Comparison of ENCODE assay signal across 1 cellular context in genomic region chr12:120292661-120293531, GRCh38.
A peak's percentile ranks its signal among the peaks of the same experiment; 100 is the strongest.
TF ChIP-seq lines count a peak whose summit lies in the region.

Gene RNU4-1 (minus strand): TSS chr12:120293237.

TF ChIP-seq in HepG2, 621 proteins besides CTCF, POLR2A, EP300 and RAD21 (continued from another document and continues in another):
- TF ChIP-seq ZBTB34 (CRISPR knock-in tag; IDR thresholded peaks at IDR 0.05) (0 out of 2 replicates have a peak, but pooled peaks have one; percentile 42), ZNF180 (CRISPR knock-in tag; IDR thresholded peaks at IDR 0.05; ENCODE audit: borderline replicate concordance, low read depth) (peak; percentile 8; the same call in 1 of the 2 replicates), KMT2A (CRISPR knock-in tag; IDR thresholded peaks at IDR 0.05) (peak; percentile 63; the same call in 1 of the 2 replicates), CERS6 (CRISPR knock-in tag; IDR thresholded peaks at IDR 0.05) (no peak), ZBTB21 (CRISPR knock-in tag; IDR thresholded peaks at IDR 0.05) (0 out of 2 replicates have a peak, but pooled peaks have one; percentile 33), CHCHD3 (CRISPR knock-in tag; IDR thresholded peaks at IDR 0.05) (no peak), ZNF407 (CRISPR knock-in tag; IDR thresholded peaks at IDR 0.05; ENCODE audit: not compliant biosample characterization) (no peak), ZNF788 (CRISPR knock-in tag; IDR thresholded peaks at IDR 0.05; ENCODE audit: borderline replicate concordance) (peak; percentile 85; the same call in 1 of the 2 replicates), ZNF333 (CRISPR knock-in tag; IDR thresholded peaks at IDR 0.05; ENCODE audit: borderline replicate concordance) (no peak), ATRX (CRISPR knock-in tag; IDR thresholded peaks at IDR 0.05; ENCODE audit: borderline replicate concordance) (no peak), GPBP1L1 (CRISPR knock-in tag; IDR thresholded peaks at IDR 0.05) (no peak), EZH2 (conservative IDR thresholded peaks at IDR 0.05; ENCODE audit: low read depth, low read length) (no peak), ZNF709 (CRISPR knock-in tag; IDR thresholded peaks at IDR 0.05) (no peak), CENPT (CRISPR knock-in tag; IDR thresholded peaks at IDR 0.05; ENCODE audit: low read depth) (0 out of 2 replicates have a peak, but pooled peaks have one; percentile 46), ZEB1 (IDR thresholded peaks at IDR 0.05; ENCODE audit: insufficient replicate concordance, low read depth) (peak; percentile 56), SRF (IDR thresholded peaks at IDR 0.05; ENCODE audit: low read depth, low read length) (no peak), ISX (CRISPR knock-in tag; conservative IDR thresholded peaks at IDR 0.05) (no peak), SIX4 (CRISPR knock-in tag; IDR thresholded peaks at IDR 0.05) (no peak), SMAD9 (CRISPR knock-in tag; IDR thresholded peaks at IDR 0.05) (no peak), ZNF746 (CRISPR knock-in tag; IDR thresholded peaks at IDR 0.05) (no peak), HNF1B (CRISPR knock-in tag; IDR thresholded peaks at IDR 0.05) (peak; percentile 43; the same call in 1 of the 2 replicates), GABPB1 (CRISPR knock-in tag; IDR thresholded peaks at IDR 0.05) (no peak; the same call in 1 of the 2 replicates), ZNF251 (CRISPR knock-in tag; IDR thresholded peaks at IDR 0.05) (no peak), RBAK (CRISPR knock-in tag; IDR thresholded peaks at IDR 0.05) (no peak), CBX2 (IDR thresholded peaks at IDR 0.05; ENCODE audit: low read depth, low read length) (no peak), CBX2 (CRISPR knock-in tag; IDR thresholded peaks at IDR 0.05; ENCODE audit: low read depth) (no peak), CHD2 (IDR thresholded peaks at IDR 0.05; ENCODE audit: low read depth, low read length) (no peak), ZNF136 (CRISPR knock-in tag; IDR thresholded peaks at IDR 0.05; ENCODE audit: low read depth) (no peak; the same call in 1 of the 2 replicates), ZNF724P (CRISPR knock-in tag; IDR thresholded peaks at IDR 0.05; ENCODE audit: borderline replicate concordance) (no peak), ATF7 (IDR thresholded peaks at IDR 0.05) (no peak), ATF7 (CRISPR knock-in tag; IDR thresholded peaks at IDR 0.05) (no peak; the same call in 1 of the 2 replicates), PCBP2 (optimal IDR thresholded peaks at IDR 0.05; ENCODE audit: low read depth, low read length, poor library complexity, severe bottlenecking) (peak; percentile 30), THAP9 (CRISPR knock-in tag; IDR thresholded peaks at IDR 0.05; ENCODE audit: borderline replicate concordance) (no peak), ZNF362 (CRISPR knock-in tag; IDR thresholded peaks at IDR 0.05; ENCODE audit: borderline replicate concordance) (peak; percentile 54; the same call in 1 of the 2 replicates), TFDP2 (CRISPR knock-in tag; IDR thresholded peaks at IDR 0.05) (peak; percentile 61; the same call in 1 of the 2 replicates), PHF5A (CRISPR knock-in tag; IDR thresholded peaks at IDR 0.05; ENCODE audit: low read depth, unreplicated experiment) (peak; percentile 95), TFAP4 (IDR thresholded peaks at IDR 0.05; ENCODE audit: borderline replicate concordance, low read depth) (peak; percentile 85; the same call in 1 of the 2 replicates), PHF8 (CRISPR knock-in tag; IDR thresholded peaks at IDR 0.05) (peak; percentile 69; the same call in 1 of the 2 replicates), KLF15 (CRISPR knock-in tag; IDR thresholded peaks at IDR 0.05; ENCODE audit: borderline replicate concordance) (no peak), HNRNPUL1 (IDR thresholded peaks at IDR 0.05; ENCODE audit: low read depth, low read length) (no peak), HHEX (CRISPR knock-in tag; IDR thresholded peaks at IDR 0.05) (no peak), SMAD3 (CRISPR knock-in tag; IDR thresholded peaks at IDR 0.05) (0 out of 2 replicates have a peak, but pooled peaks have one; percentile 76), ZBTB1 (CRISPR knock-in tag; IDR thresholded peaks at IDR 0.05; ENCODE audit: borderline replicate concordance) (no peak)
